ENCODE assay signal across 8 cellular contexts in the genomic region with DNA sequence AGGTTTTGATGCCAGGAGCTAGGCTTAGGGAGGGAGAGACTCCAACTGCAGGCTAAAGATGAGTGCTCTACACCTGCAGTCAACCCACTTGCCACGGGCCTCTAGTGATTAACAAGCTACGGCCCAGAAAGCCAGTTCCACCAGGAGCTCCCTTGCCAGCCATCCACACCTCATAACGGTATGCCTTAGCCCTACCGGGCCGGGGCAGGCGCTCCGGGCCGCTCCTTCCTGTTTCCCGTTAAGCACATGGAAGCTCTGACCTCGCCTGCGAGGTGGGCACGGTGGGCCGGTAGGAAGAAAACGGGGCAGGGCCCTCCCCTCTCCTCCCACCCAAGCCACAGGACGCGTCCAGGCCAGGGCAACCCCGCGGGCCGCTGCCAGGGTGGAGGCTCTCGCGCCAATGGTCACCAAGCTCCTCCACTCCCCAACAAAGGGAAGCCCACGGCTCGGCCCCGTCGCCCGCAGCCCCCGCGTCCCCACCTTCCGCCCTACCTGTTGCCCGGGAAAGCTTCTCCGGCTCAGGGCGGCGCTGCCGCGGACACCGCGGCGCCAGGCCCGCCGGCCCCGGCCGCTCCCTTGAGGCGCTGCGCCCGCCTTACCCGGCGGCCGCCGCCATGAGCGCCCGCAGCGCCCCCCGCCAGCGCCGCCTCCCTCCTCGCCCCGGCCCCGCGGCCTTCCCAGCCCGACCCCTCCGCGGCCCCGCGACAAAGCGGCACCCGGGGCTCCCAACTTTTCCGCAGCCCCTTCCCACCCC. TPM values are rescaled to one million over a fixed set of nuclear protein-coding genes. Genes with fewer than 3 reads are reported as not detected.
DNase-seq lines count a peak whose midpoint lies in the region; ATAC-seq lines count a peak whose summit lies in the region.

No MANE protein-coding gene starts in this region.

- DNase-seq in EH (ENCODE audit: low read depth) (peak; percentile 47), GM23248 (peak; percentile 64), NAMALWA (ENCODE audit: low spot score) (peak; percentile 69), ecto neural progenitor cell (ENCODE audit: low spot score) (peak; percentile 72), mesenchymal stem cell (peak; percentile 23), NCI-H2107 (lab: John Stamatoyannopoulos, UW) (no peak)
- peak; percentile 54 for DNase-seq in activated CD4-positive, alpha-beta memory T cell treated with anti-CD3 and anti-CD28 coated beads for 36 hours
- peak; percentile 44 to 54 for DNase-seq in stimulated activated naive CD8-positive, alpha-beta T cell treated with anti-CD3 and anti-CD28 coated beads, Interleukin-15, amount 100 ng/mL, for 72 hours

- peak overlapping the region in 1 of 2 experiments; percentile 29 for H2BK12ac ChIP-seq in mesenchymal stem cell (ENCODE audit: low read length in 2 of 2)

- peaks cover 30% of the 10 kb centered on the region for H3F3A ChIP-seq in GM23248 (ENCODE audit: insufficient read depth)

- peak overlapping the region; percentile 96 to 99 for H3K4ac ChIP-seq in mesenchymal stem cell (ENCODE audit: low read depth in 1 of 2, low read length in 2 of 2)

- peak overlapping the region; percentile 90 for H4K91ac ChIP-seq in mesenchymal stem cell (ENCODE audit: low read length)

- H3K4me1 Mint-ChIP-seq in activated CD4-positive, alpha-beta memory T cell treated with anti-CD3 and anti-CD28 coated beads for 36 hours (ENCODE audit: low read depth), result peaks cover 67% of the 10 kb centered on the region
- H3K4me1 Mint-ChIP-seq in stimulated activated naive CD8-positive, alpha-beta T cell treated with anti-CD3 and anti-CD28 coated beads, Interleukin-15, amount 100 ng/mL, for 72 hours, result peaks cover 80% of the 10 kb centered on the region

- peak overlapping the region; percentile 99 for H2BK120ac ChIP-seq in mesenchymal stem cell (ENCODE audit: low read depth, low read length)

- H3K4me2 ChIP-seq in GM23248 (ENCODE audit: unreplicated experiment) (peak overlapping the region; percentile 97), mesenchymal stem cell (ENCODE audit: low read length, poor library complexity, severe bottlenecking) (peak overlapping the region; percentile 85)

- peaks cover 4% of the 10 kb centered on the region for H3K36me3 Mint-ChIP-seq in activated CD4-positive, alpha-beta memory T cell treated with anti-CD3 and anti-CD28 coated beads for 36 hours

- CTCF ChIA-PET in activated CD4-positive, alpha-beta memory T cell treated with anti-CD3 and anti-CD28 coated beads for 36 hours (lab: Charles Lee), result interaction anchor here (0.8 to 12.0 kb wide), 3 partner anchors 26 to 274 kb away, joined by 3 to 222 read pairs (median 5); a partner anchor contains a TSS

- peak overlapping the region; percentile 96 for H2BK5ac ChIP-seq in mesenchymal stem cell (ENCODE audit: low read depth, low read length, poor library complexity, severe bottlenecking)

- H3K79me2 ChIP-seq in GM23248 (ENCODE audit: insufficient read depth), result peaks cover 51% of the 10 kb centered on the region

- H4K20me1 ChIP-seq in GM23248 (ENCODE audit: insufficient read depth), result no peaks in the 10 kb centered on the region

- H3K27me3 Mint-ChIP-seq in activated CD4-positive, alpha-beta memory T cell treated with anti-CD3 and anti-CD28 coated beads for 36 hours, result no peaks in the 10 kb centered on the region
- H3K27me3 Mint-ChIP-seq in stimulated activated naive CD8-positive, alpha-beta T cell treated with anti-CD3 and anti-CD28 coated beads, Interleukin-15, amount 100 ng/mL, for 72 hours, result no peaks in the 10 kb centered on the region

- peak overlapping the region; percentile 76 for H3K27ac ChIP-seq in GM23248
- peak overlapping the region; percentile 88 for H3K27ac ChIP-seq in mesenchymal stem cell (ENCODE audit: low read length, poor library complexity, severe bottlenecking)

- intact Hi-C loops in activated CD4-positive, alpha-beta memory T cell treated with anti-CD3 and anti-CD28 coated beads for 36 hours (cut with micrococcal nuclease), result loop anchor here (10.0 kb wide), 2 partner anchors 489 to 739 kb away; a partner anchor contains a TSS

- no peaks in the 10 kb centered on the region for H3K9me3 ChIP-seq in GM23248 (ENCODE audit: low read depth)
- no peaks in the 10 kb centered on the region for H3K9me3 ChIP-seq in mesenchymal stem cell (ENCODE audit: control insufficient read depth, low read length)

- H3K23ac ChIP-seq in mesenchymal stem cell (ENCODE audit: low read length in 2 of 2), result peak overlapping the region; percentile 83 to 87

- H3K4me3 Mint-ChIP-seq in activated CD4-positive, alpha-beta memory T cell treated with anti-CD3 and anti-CD28 coated beads for 36 hours, result peak overlapping the region; percentile 85
- peak overlapping the region; percentile 92 to 94 for H3K4me3 Mint-ChIP-seq in stimulated activated naive CD8-positive, alpha-beta T cell treated with anti-CD3 and anti-CD28 coated beads, Interleukin-15, amount 100 ng/mL, for 72 hours

- H3K4me3 ChIP-seq in GM23248 (peak overlapping the region; percentile 99), mesenchymal stem cell (ENCODE audit: insufficient read depth in 1 of 2, low read depth in 1 of 2, low read length in 2 of 2) (peak overlapping the region; percentile 84 to 97)

- H2AFZ ChIP-seq in GM23248, result peak overlapping the region; percentile 67
- no peak overlapping the region for H2AFZ ChIP-seq in mesenchymal stem cell (ENCODE audit: low read depth, low read length)

- peak overlapping the region; percentile 86 for H3K27ac Mint-ChIP-seq in activated CD4-positive, alpha-beta memory T cell treated with anti-CD3 and anti-CD28 coated beads for 36 hours
- peak overlapping the region; percentile 87 to 94 for H3K27ac Mint-ChIP-seq in stimulated activated naive CD8-positive, alpha-beta T cell treated with anti-CD3 and anti-CD28 coated beads, Interleukin-15, amount 100 ng/mL, for 72 hours

- WGBS in GM23248 (ENCODE audit: low coverage in 1 of 2, low lambda C conversion rate in 2 of 2, missing lambda C conversion rate in 2 of 2), 2 experiments, result 1% methylated on average over 18 to 67 of the region's 67 CpGs
- WGBS in mesenchymal stem cell, result 2% methylated on average over 37 of the region's 67 CpGs

- H3K36me3 ChIP-seq in GM23248 (ENCODE audit: low read depth) (no peaks in the 10 kb centered on the region), mesenchymal stem cell (ENCODE audit: control insufficient read depth in 1 of 2, insufficient read depth in 2 of 2, low read depth in 1 of 2, low read length in 2 of 2) (peaks cover 0 to 1% of the 10 kb centered on the region in 2 experiments)

- H3K4me1 ChIP-seq in GM23248 (ENCODE audit: insufficient read depth) (peaks cover 50% of the 10 kb centered on the region), mesenchymal stem cell (ENCODE audit: control insufficient read depth, insufficient read depth, low read depth, low read length) (peaks cover 42% of the 10 kb centered on the region)

- H3K27me3 ChIP-seq in GM23248 (replicated peaks; ENCODE audit: insufficient read depth) (no peaks in the 10 kb centered on the region), mesenchymal stem cell (ENCODE audit: control insufficient read depth in 1 of 2, insufficient read depth in 1 of 2, low read length in 2 of 2) (no peaks in the 10 kb centered on the region)

- no peaks in the 10 kb centered on the region for H3K79me1 ChIP-seq in mesenchymal stem cell (replicated peaks; ENCODE audit: low read length, poor library complexity, severe bottlenecking)

- H3K9me3 Mint-ChIP-seq in activated CD4-positive, alpha-beta memory T cell treated with anti-CD3 and anti-CD28 coated beads for 36 hours, result no peaks in the 10 kb centered on the region
- no peaks in the 10 kb centered on the region for H3K9me3 Mint-ChIP-seq in stimulated activated naive CD8-positive, alpha-beta T cell treated with anti-CD3 and anti-CD28 coated beads, Interleukin-15, amount 100 ng/mL, for 72 hours

- H3K18ac ChIP-seq in mesenchymal stem cell (ENCODE audit: low read depth in 1 of 2, low read length in 2 of 2), result peak overlapping the region; percentile 93 to 94

- peak overlapping the region; percentile 96 for H3K9ac ChIP-seq in GM23248
- peak overlapping the region; percentile 96 for H3K9ac ChIP-seq in mesenchymal stem cell (ENCODE audit: low read length)

- in situ Hi-C loops in GM23248 (cut with MboI), result no loop called here

- H4K8ac ChIP-seq in mesenchymal stem cell (ENCODE audit: low read length), result peak overlapping the region; percentile 94

- peak overlapping the region; percentile 37 for H2AK5ac ChIP-seq in mesenchymal stem cell (ENCODE audit: low read length, severe bottlenecking)

- H2BK15ac ChIP-seq in mesenchymal stem cell (ENCODE audit: low read depth, poor library complexity, severe bottlenecking), result peak overlapping the region; percentile 95

- H3K9me2 ChIP-seq in GM23248 (ENCODE audit: insufficient read depth), result no peaks in the 10 kb centered on the region

- POLR2A ChIA-PET in activated CD4-positive, alpha-beta memory T cell treated with anti-CD3 and anti-CD28 coated beads for 36 hours (lab: Charles Lee), result interaction anchor here (0.7 to 3.0 kb wide), 5 partner anchors 8 to 358 kb away, joined by 3 to 16 read pairs (median 3); a partner anchor contains a TSS

- peak overlapping the region; percentile 88 to 91 for H3K14ac ChIP-seq in mesenchymal stem cell (ENCODE audit: low read length in 2 of 2)

- peak; percentile 34 for ATAC-seq in stimulated activated naive CD8-positive, alpha-beta T cell treated with anti-CD3 and anti-CD28 coated beads, Interleukin-15, amount 100 ng/mL, for 72 hours

RNA-seq across cellular contexts. Expression of a gene that starts 0.6 kb away (rescaled TPM):
- total RNA-seq in GM23248 (2014; rRNA removed; shearing (Covaris generic)), result 124 and 148 TPM in 2 replicates
- polyA plus RNA-seq in GM23248 (2016; fragmentation: Nextera tagmentation; extraction: Ambion mirVana), result 201 and 202 TPM in 2 replicates
- 100 to 1,000 TPM; 153 to 160 TPM for total RNA-seq in activated CD4-positive, alpha-beta memory T cell treated with anti-CD3 and anti-CD28 coated beads for 36 hours
- 216 TPM for polyA plus RNA-seq in mesenchymal stem cell (2013, experiment 1 of 2)
- polyA plus RNA-seq in mesenchymal stem cell (2013, experiment 2 of 2), result 216 TPM

RNA-seq across cellular contexts. Expression of a gene that starts 8.1 kb away (rescaled TPM):
- not detected in 2 replicates for total RNA-seq in GM23248 (2014; rRNA removed; shearing (Covaris generic))
- 0.16 and 0.26 TPM in 2 replicates for polyA plus RNA-seq in GM23248 (2016; fragmentation: Nextera tagmentation; extraction: Ambion mirVana)
- total RNA-seq in activated CD4-positive, alpha-beta memory T cell treated with anti-CD3 and anti-CD28 coated beads for 36 hours, result under 1 TPM in 1 of 2 experiments, not detected in 1; 0.19 TPM
- polyA plus RNA-seq in mesenchymal stem cell (2013, experiment 1 of 2), result 0.23 TPM
- polyA plus RNA-seq in mesenchymal stem cell (2013, experiment 2 of 2), result 0.16 TPM

RNA-seq across cellular contexts. Expression of a gene that starts 32.7 kb away (rescaled TPM):
- total RNA-seq in GM23248 (2014; rRNA removed; shearing (Covaris generic)), result 7.7 and 9.1 TPM in 2 replicates
- polyA plus RNA-seq in GM23248 (2016; fragmentation: Nextera tagmentation; extraction: Ambion mirVana), result 4.6 and 6.1 TPM in 2 replicates
- 10 to 100 TPM; 16.4 to 18.3 TPM for total RNA-seq in activated CD4-positive, alpha-beta memory T cell treated with anti-CD3 and anti-CD28 coated beads for 36 hours
- 9.3 TPM for polyA plus RNA-seq in mesenchymal stem cell (2013, experiment 1 of 2)
- 8.1 TPM for polyA plus RNA-seq in mesenchymal stem cell (2013, experiment 2 of 2)

RNA-seq across cellular contexts. Expression of a gene that starts 34.2 kb away (rescaled TPM):
- total RNA-seq in GM23248 (2014; rRNA removed; shearing (Covaris generic)), result 7.2 and 10.5 TPM in 2 replicates
- polyA plus RNA-seq in GM23248 (2016; fragmentation: Nextera tagmentation; extraction: Ambion mirVana), result 9.0 and 10.8 TPM in 2 replicates
- total RNA-seq in activated CD4-positive, alpha-beta memory T cell treated with anti-CD3 and anti-CD28 coated beads for 36 hours, result 10 to 100 TPM; 12.5 to 17.5 TPM
- 10.7 TPM for polyA plus RNA-seq in mesenchymal stem cell (2013, experiment 1 of 2)
- 9.8 TPM for polyA plus RNA-seq in mesenchymal stem cell (2013, experiment 2 of 2)

RNA-seq across cellular contexts. Expression of a gene that starts 47.8 kb away (rescaled TPM):
- total RNA-seq in GM23248 (2014; rRNA removed; shearing (Covaris generic)), result 21.4 and 30.2 TPM in 2 replicates
- 9.7 and 10.2 TPM in 2 replicates for polyA plus RNA-seq in GM23248 (2016; fragmentation: Nextera tagmentation; extraction: Ambion mirVana)
- 10 to 100 TPM; 42.3 to 50.0 TPM for total RNA-seq in activated CD4-positive, alpha-beta memory T cell treated with anti-CD3 and anti-CD28 coated beads for 36 hours
- 18.7 TPM for polyA plus RNA-seq in mesenchymal stem cell (2013, experiment 1 of 2)
- polyA plus RNA-seq in mesenchymal stem cell (2013, experiment 2 of 2), result 17.7 TPM
